26 cellular contexts compared by ENCODE assay signal in genomic region chr1:192343304-192343703, GRCh38. TPM values are rescaled to one million over a fixed set of nuclear protein-coding genes. Genes with fewer than 3 reads are reported as not detected.
DNase-seq lines count a peak whose midpoint lies in the region; TF ChIP-seq lines count a peak whose summit lies in the region.
"Had no signal": no experiment of that assay in that cellular context is flagged by ENCODE, and none has a peak within 500 bp of the region (broad histone marks: within the 10 kb centered on the region; RNA-seq: fewer than 3 reads in every experiment).

No MANE protein-coding gene starts in this region.

- peak overlapping the region; percentile 20 for H3K4me3 ChIP-seq in A673 (ENCODE audit: low read depth, low read length, poor library complexity, severe bottlenecking)
- H3K4me3 ChIP-seq in SJCRH30: no peak overlapping the region
- H3K4me3 ChIP-seq in iPS-18a (ENCODE audit: low read length): no peak overlapping the region

- H3K27ac Mint-ChIP-seq in type B pancreatic cell: no peak overlapping the region
- H3K27ac Mint-ChIP-seq: B cell, HFFc6, IgD-negative memory B cell had no signal

- CTCF ChIA-PET in A673 (lab: Charles Lee): no interaction called here

- H3K4me1 Mint-ChIP-seq in type B pancreatic cell (ENCODE audit: unreplicated experiment): no peaks in the 10 kb centered on the region
- H3K4me1 Mint-ChIP-seq: B cell, IgD-negative memory B cell had no signal

- intact Hi-C loops in A673 (cut with micrococcal nuclease; ENCODE audit: unreplicated experiment): no loop called here

- no peaks in the 10 kb centered on the region for H3K36me3 ChIP-seq in A673 (ENCODE audit: insufficient read depth, low read length, poor library complexity, severe bottlenecking)
- H3K36me3 ChIP-seq in SJCRH30: no peaks in the 10 kb centered on the region
- no peaks in the 10 kb centered on the region for H3K36me3 ChIP-seq in iPS-18a (ENCODE audit: control insufficient read depth, low read depth, low read length)

- POLR2A ChIA-PET in A673 (lab: Charles Lee; ENCODE audit: low non-redundant PET): no interaction called here

- DNase-seq in A673 (ENCODE audit: low spot score) (peak; percentile 85), NCI-H2171 treated with DMSO at 0.1 percent for 48 hours (lab: John Stamatoyannopoulos, UW) (peak; percentile 89), SJCRH30 (peak; percentile 2 to 52), occipital lobe (lab: John Stamatoyannopoulos, UW) (no peak), type B pancreatic cell (ENCODE audit: extremely low spot score, unreplicated experiment) (no peak), HT-29 (ENCODE audit: low spot score) (no peak)
- DNase-seq in stimulated activated naive CD4-positive, alpha-beta T cell treated with Interleukin-2 at 50 U/mL for 16 hours (lab: John Stamatoyannopoulos, UW): no peak
- DNase-seq: COR-L47; DMS153; GDM1; H7; HFFc6; NCI-H1105; NCI-H1694; NCI-H2107; NCI-H345; NK-92 treated with Interleukin-12 subunit alpha and Interleukin-12 subunit beta, amount 100 ng/mL, for 24 hours; OCI-M1; RPMI8226; SHP77 treated with DMSO at 0.1 percent for 48 hours had no signal

- TF ChIP-seq CTCF in A673 (conservative IDR thresholded peaks at IDR 0.05; ENCODE audit: low read depth, low read length): no peak
- TF ChIP-seq CTCF in type B pancreatic cell (conservative IDR thresholded peaks at IDR 0.05): no peak

- H3K27ac ChIP-seq in A673 (ENCODE audit: low read depth, low read length, poor library complexity, severe bottlenecking) (peak overlapping the region; percentile 43), SJCRH30 (peak overlapping the region; percentile 68), iPS-18a (ENCODE audit: low read length) (peak overlapping the region; percentile 52)
- H3K27ac ChIP-seq: 22Rv1, HL-60 had no signal

- peaks cover 12% of the 10 kb centered on the region for H3K9me3 ChIP-seq in A673 (ENCODE audit: low read depth, low read length, poor library complexity, severe bottlenecking)
- H3K9me3 ChIP-seq in SJCRH30 (replicated peaks): no peaks in the 10 kb centered on the region
- no peaks in the 10 kb centered on the region for H3K9me3 ChIP-seq in iPS-18a (ENCODE audit: control insufficient read depth, low read depth, low read length)

- H3K9me3 Mint-ChIP-seq in type B pancreatic cell: no peaks in the 10 kb centered on the region

- H3K4me1 ChIP-seq in A673 (ENCODE audit: insufficient read depth, low read length, poor library complexity, severe bottlenecking) (peaks cover 22% of the 10 kb centered on the region), SJCRH30 (peaks cover 13% of the 10 kb centered on the region), iPS-18a (ENCODE audit: control insufficient read depth, low read depth, low read length) (peaks cover 8% of the 10 kb centered on the region)

- H3K4me3 Mint-ChIP-seq in type B pancreatic cell: no peak overlapping the region
- H3K4me3 Mint-ChIP-seq: B cell, HFFc6, IgD-negative memory B cell had no signal

- no peak overlapping the region for H3K9ac ChIP-seq in iPS-18a (ENCODE audit: low read length)

- no TSS peak for BruUV-seq in A673 (replicated peaks; lab: Mats Ljungman, UMichigan)

- H3K36me3 Mint-ChIP-seq in type B pancreatic cell: no peaks in the 10 kb centered on the region
- H3K36me3 Mint-ChIP-seq: IgD-negative memory B cell had no signal

- no peaks in the 10 kb centered on the region for H3K27me3 Mint-ChIP-seq in type B pancreatic cell
- H3K27me3 Mint-ChIP-seq: B cell had no signal

- no peaks in the 10 kb centered on the region for H3K27me3 ChIP-seq in A673 (replicated peaks; ENCODE audit: insufficient read depth, low read depth, low read length, poor library complexity)
- H3K27me3 ChIP-seq in SJCRH30: no peaks in the 10 kb centered on the region
- no peaks in the 10 kb centered on the region for H3K27me3 ChIP-seq in iPS-18a (ENCODE audit: control insufficient read depth, insufficient read depth, low read length)

RNA-seq across cellular contexts. Expression of gene RGS21, which starts 26.5 kb away (rescaled TPM):
- total RNA-seq in A673 (2021) (0.17 and 0.43 TPM in 2 replicates), occipital lobe (not detected), type B pancreatic cell (ENCODE audit: low replicate concordance) (not detected in 2 replicates)
- 0.08 TPM in 1 of 2 replicates, not detected in the other for total RNA-seq in SJCRH30 (2014; rRNA removed; shearing (Covaris generic))
- total RNA-seq in HT-29 (2014; rRNA removed; shearing (Covaris generic)): not detected in 2 replicates
- total RNA-seq: B cell, Daoy, H7, HFFc6 had no signal

Comparison
In these comparisons a context has a peak if more than half of its experiments do, and no peak if none do; other contexts are left out.
1. DNase-seq: peak in A673 (single experiment), NCI-H2171 treated with DMSO at 0.1 percent for 48 hours (single experiment) and SJCRH30 (2 of 2); none in occipital lobe (single experiment), type B pancreatic cell (single experiment), stimulated activated naive CD4-positive, alpha-beta T cell treated with Interleukin-2 at 50 U/mL for 16 hours (single experiment) and HT-29 (single experiment).
2. Peak in every context shown above with its lines, with median percentiles within 50 percentile points of each other: H3K27ac ChIP-seq.